10 cellular contexts compared by ENCODE assay signal in genomic region chr5:148740966-148741742, GRCh38.
DNase-seq lines count a peak whose midpoint lies in the region; ATAC-seq and TF ChIP-seq lines count a peak whose summit lies in the region.
"Had no signal": no experiment of that assay in that cellular context is flagged by ENCODE, and none has a peak within 500 bp of the region (broad histone marks: within the 10 kb centered on the region; RNA-seq: fewer than 3 reads in every experiment).

No MANE protein-coding gene starts in this region.

- H3K27me3 Mint-ChIP-seq in Calu3 (ENCODE audit: unreplicated experiment), result no peaks in the 10 kb centered on the region

- H3K9me3 ChIP-seq in right atrium auricular region (no peaks in the 10 kb centered on the region), skeletal muscle satellite cell (replicated peaks; ENCODE audit: low read length) (no peaks in the 10 kb centered on the region)
- H3K9me3 ChIP-seq: SJSA1 had no signal

- H3K4me3 ChIP-seq in right atrium auricular region (no peak overlapping the region), skeletal muscle satellite cell (ENCODE audit: low read length) (no peak overlapping the region)
- H3K4me3 ChIP-seq: SJSA1, skin epidermis had no signal

- H3K4me1 ChIP-seq in right atrium auricular region (peaks cover 0 to 46% of the 10 kb centered on the region in 2 donors), skeletal muscle satellite cell (ENCODE audit: control insufficient read depth, insufficient read depth, low read length) (peaks cover 5% of the 10 kb centered on the region)

- DNase-seq in Calu3 (peak; percentile 44), NCI-H1436 (lab: John Stamatoyannopoulos, UW) (peak; percentile 17), amniotic epithelial cell (ENCODE audit: low read depth) (peak; percentile 58), right atrium auricular region (ENCODE audit: low spot score) (no peak), NCI-H1930 (lab: John Stamatoyannopoulos, UW) (no peak)

- no peaks in the 10 kb centered on the region for H3K27me3 ChIP-seq in right atrium auricular region
- H3K27me3 ChIP-seq in skeletal muscle satellite cell (ENCODE audit: control insufficient read depth, insufficient read depth, low read length), result no peaks in the 10 kb centered on the region
- H3K27me3 ChIP-seq: SJSA1 had no signal

- peaks cover 13% of the 10 kb centered on the region for H3K36me3 Mint-ChIP-seq in Calu3 (ENCODE audit: insufficient read depth, unreplicated experiment)

- CTCF ChIA-PET in Calu3 (lab: Charles Lee), result interaction anchor here (0.5 to 6.2 kb wide), 21 partner anchors 10 to 528 kb away, joined by 3 to 74 read pairs (median 5); partner anchors contain the start of gene ADRB2

- no peak overlapping the region for H3K4me3 Mint-ChIP-seq in Calu3 (ENCODE audit: low read depth, unreplicated experiment)

- peaks cover 58% of the 10 kb centered on the region for H3K4me1 Mint-ChIP-seq in Calu3 (ENCODE audit: low read depth, unreplicated experiment)

- TF ChIP-seq CTCF in Calu3 (IDR thresholded peaks at IDR 0.05; ENCODE audit: unreplicated experiment) (peak; percentile 65), right atrium auricular region (IDR thresholded peaks at IDR 0.05) (peak; percentile 79 to 89)

- no peaks in the 10 kb centered on the region for H3K36me3 ChIP-seq in right atrium auricular region
- no peaks in the 10 kb centered on the region for H3K36me3 ChIP-seq in skeletal muscle satellite cell (ENCODE audit: insufficient read depth, low read length)
- H3K36me3 ChIP-seq: SJSA1 had no signal

- ATAC-seq in GM21526 (IDR thresholded peaks at IDR 0.05; ENCODE audit: low FRiP score, unreplicated experiment) (peak; percentile 71), GM21529 (IDR thresholded peaks at IDR 0.05; ENCODE audit: unreplicated experiment) (no peak)

- peak overlapping the region; percentile 6 to 52 for H3K27ac ChIP-seq in right atrium auricular region
- H3K27ac ChIP-seq: SJSA1, skin epidermis had no signal

- H3K9ac ChIP-seq in skeletal muscle satellite cell (ENCODE audit: low read depth, low read length), result peak overlapping the region; percentile 45

- no TSS peak for BruUV-seq in Calu3 (replicated peaks; lab: Mats Ljungman, UMichigan)

- H3K9me3 Mint-ChIP-seq in Calu3 (ENCODE audit: low read depth, unreplicated experiment), result no peaks in the 10 kb centered on the region

- no peak overlapping the region for H3K27ac Mint-ChIP-seq in Calu3 (ENCODE audit: unreplicated experiment)

- peak overlapping the region; percentile 56 for H3K4me2 ChIP-seq in skeletal muscle satellite cell (ENCODE audit: low read length)

- intact Hi-C loops in Calu3 (cut with micrococcal nuclease; ENCODE audit: unreplicated experiment), result loop anchor here (1.0 to 5.0 kb wide), 3 partner anchors 66 to 257 kb away; no protein-coding TSS in a partner anchor

Comparison
In these comparisons a context has a peak if more than half of its experiments do, and no peak if none do; other contexts are left out.
1. DNase-seq: peak in Calu3 (single experiment), NCI-H1436 (single experiment) and amniotic epithelial cell (single experiment); none in right atrium auricular region (single experiment) and NCI-H1930 (0 of 2).